In genomic region chr5:16737620-16738364, GRCh38 we compare ENCODE assay signal across 10 cellular contexts.
A peak's percentile ranks its signal among the peaks of the same experiment; 100 is the strongest.
DNase-seq lines count a peak whose midpoint lies in the region; ATAC-seq and TF ChIP-seq lines count a peak whose summit lies in the region.
"Had no signal": no experiment of that assay in that cellular context is flagged by ENCODE, and none has a peak within 500 bp of the region (broad histone marks: within the 10 kb centered on the region; RNA-seq: fewer than 3 reads in every experiment).

No MANE protein-coding gene starts in this region.

- ATAC-seq in left colon: peak; percentile 63
- ATAC-seq: left ventricle myocardium superior had no signal

- peak overlapping the region; percentile 83 for H3K27ac ChIP-seq in cingulate gyrus (ENCODE audit: low read depth, low read length)
- H3K27ac ChIP-seq in temporal lobe (ENCODE audit: low read depth, low read length): peak overlapping the region; percentile 50
- no peak overlapping the region for H3K27ac ChIP-seq in coronary artery

- DNase-seq in NCI-H2081 (lab: John Stamatoyannopoulos, UW): peak; percentile 28 to 54
- DNase-seq in NCI-H2081 treated with DMSO at 0.1 percent for 48 hours (lab: John Stamatoyannopoulos, UW): no peak
- DNase-seq in left colon: peak; percentile 45 to 68
- no peak for DNase-seq in stimulated activated CD4-positive, alpha-beta T cell treated with anti-CD3 and anti-CD28 coated beads, Interleukin-15, amount 100 ng/mL, for 24 hours
- DNase-seq in NCI-H2171 (lab: John Stamatoyannopoulos, UW): no peak
- no peak for DNase-seq in coronary artery (ENCODE audit: low spot score)
- DNase-seq: left ventricle myocardium superior, NCI-H1105 treated with DMSO at 0.1 percent for 48 hours had no signal

- intact Hi-C loops in left colon (cut with DNase I, micrococcal nuclease): no loop called here

- H3K4me3 ChIP-seq in coronary artery: no peak overlapping the region

- TF ChIP-seq CTCF in coronary artery (IDR thresholded peaks at IDR 0.05): no peak

Comparison
In these comparisons a context has a peak if more than half of its experiments do, and no peak if none do; other contexts are left out.
1. DNase-seq: peak in NCI-H2081 (2 of 2) and left colon (2 of 2); none in NCI-H2081 treated with DMSO at 0.1 percent for 48 hours (single experiment), stimulated activated CD4-positive, alpha-beta T cell treated with anti-CD3 and anti-CD28 coated beads, Interleukin-15, amount 100 ng/mL, for 24 hours (single experiment), NCI-H2171 (single experiment) and coronary artery (single experiment).
2. H3K27ac ChIP-seq: peak in cingulate gyrus (single experiment) and temporal lobe (single experiment); none in coronary artery (0 of 2).